In the genomic region with DNA sequence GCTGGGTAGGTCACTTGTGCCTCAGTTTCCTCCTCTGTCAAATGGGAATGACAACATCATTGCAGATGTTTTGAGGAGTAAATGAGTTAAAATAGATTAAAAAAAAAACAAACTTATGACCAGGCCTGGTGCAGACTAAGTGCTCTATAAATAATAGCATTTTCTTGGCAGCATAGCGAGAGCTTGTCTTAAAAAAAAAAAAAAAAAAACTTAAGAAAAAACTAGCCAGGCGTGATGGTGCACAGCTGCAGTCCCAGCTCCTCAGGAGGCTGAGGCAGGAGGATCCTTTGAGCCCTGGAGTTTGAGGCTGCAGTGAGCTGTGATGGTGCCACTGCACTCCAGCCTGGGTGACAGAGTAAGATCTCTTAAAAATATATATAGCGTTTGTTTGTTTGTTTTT, we compare ENCODE assay signal across 8 cellular contexts. TPM values are rescaled to one million over a fixed set of nuclear protein-coding genes. Genes with fewer than 3 reads are reported as not detected.
DNase-seq lines count a peak whose midpoint lies in the region; ATAC-seq and TF ChIP-seq lines count a peak whose summit lies in the region.
"Not testable (repeated sequence)": the region's sequence is repeated elsewhere in the genome, so short reads cannot be mapped to it uniquely, and the experiment has no call there.

No MANE protein-coding gene starts in this region.

- peaks cover 29% of the 10 kb centered on the region for H3K36me3 Mint-ChIP-seq in CD4-positive, alpha-beta T cell (ENCODE audit: low read depth)
- H3K36me3 Mint-ChIP-seq in T-helper 17 cell (ENCODE audit: low read depth), result peaks cover 10% of the 10 kb centered on the region
- peaks cover 12% of the 10 kb centered on the region for H3K36me3 Mint-ChIP-seq in activated T-helper 1 cell treated with anti-CD3 and anti-CD28 coated beads, Interleukin-12 subunit alpha, Interleukin-12 subunit beta, Interleukin-2, Interleukin-4 antibody, amounts not matched to agents 30 ng/mL and 10 ng/mL and 1 ng/mL, durations not matched to agents 14 hours and 24 hours and 36 hours (ENCODE audit: low read depth)
- H3K36me3 Mint-ChIP-seq in brain; stimulated activated memory B cell treated with anti-CD40 and anti-IgM and Interleukin-4, amounts not matched to agents 10 μg/mL and 1 μg/mL and 100 μg/mL, for 72 hours: not testable (repeated sequence)
- H3K36me3 Mint-ChIP-seq in naive thymus-derived CD4-positive, alpha-beta T cell, result peaks cover 0 to 17% (median 3%) of the 10 kb centered on the region in 5 donors

- peak overlapping the region; percentile 93 for H3K4me3 Mint-ChIP-seq in CD4-positive, alpha-beta T cell
- H3K4me3 Mint-ChIP-seq in T-helper 17 cell; brain; stimulated activated memory B cell treated with anti-CD40 and anti-IgM and Interleukin-4, amounts not matched to agents 10 μg/mL and 1 μg/mL and 100 μg/mL, for 72 hours: not testable (repeated sequence)
- peak overlapping the region; percentile 1 for H3K4me3 Mint-ChIP-seq in activated T-helper 1 cell treated with anti-CD3 and anti-CD28 coated beads, Interleukin-12 subunit alpha, Interleukin-12 subunit beta, Interleukin-2, Interleukin-4 antibody, amounts not matched to agents 30 ng/mL and 10 ng/mL and 1 ng/mL, durations not matched to agents 14 hours and 24 hours and 36 hours
- H3K4me3 Mint-ChIP-seq in naive thymus-derived CD4-positive, alpha-beta T cell, result peak overlapping the region in 5 of 10 donors; percentile 1 to 100 (median 7)

- H3K36me3 ChIP-seq in gastroesophageal sphincter; naive thymus-derived CD4-positive, alpha-beta T cell (ENCODE audit: control insufficient read depth in 2 of 3, insufficient read depth in 3 of 3, low read length in 3 of 3); vagina: not testable (repeated sequence)

- H3K4me1 ChIP-seq in gastroesophageal sphincter (peaks cover 0 to 92% (median 37%) of the 10 kb centered on the region in 3 donors), vagina (peaks cover 74% of the 10 kb centered on the region)
- H3K4me1 ChIP-seq in naive thymus-derived CD4-positive, alpha-beta T cell (ENCODE audit: control insufficient read depth in 2 of 2, insufficient read depth in 2 of 2, low read length in 2 of 2), result peaks cover 27 to 33% of the 10 kb centered on the region in 2 donors

- not testable (repeated sequence) for H3K9me3 ChIP-seq in CD4-positive, alpha-beta T cell (ENCODE audit: control insufficient read depth, low read length); T-helper 17 cell (ENCODE audit: control insufficient read depth, low read length, poor library complexity, severe bottlenecking); gastroesophageal sphincter; naive thymus-derived CD4-positive, alpha-beta T cell (ENCODE audit: control insufficient read depth in 2 of 3, low read length in 3 of 3); vagina

- H3K27ac Mint-ChIP-seq in CD4-positive, alpha-beta T cell, result peak overlapping the region; percentile 94
- H3K27ac Mint-ChIP-seq in T-helper 17 cell (peak overlapping the region; percentile 98), brain (peak overlapping the region in 3 of 5 experiments; percentile 1 to 19 (median 4))
- H3K27ac Mint-ChIP-seq in activated T-helper 1 cell treated with anti-CD3 and anti-CD28 coated beads, Interleukin-12 subunit alpha, Interleukin-12 subunit beta, Interleukin-2, Interleukin-4 antibody, amounts not matched to agents 30 ng/mL and 10 ng/mL and 1 ng/mL, durations not matched to agents 14 hours and 24 hours and 36 hours, result peak overlapping the region; percentile 98
- H3K27ac Mint-ChIP-seq in naive thymus-derived CD4-positive, alpha-beta T cell, result peak overlapping the region; percentile 50 to 99 (median 96)
- peak overlapping the region; percentile 95 for H3K27ac Mint-ChIP-seq in stimulated activated memory B cell treated with anti-CD40 and anti-IgM and Interleukin-4, amounts not matched to agents 10 μg/mL and 1 μg/mL and 100 μg/mL, for 72 hours

- not testable (repeated sequence) for DNase-seq in CD4-positive, alpha-beta T cell; T-helper 17 cell; activated T-helper 1 cell treated with anti-CD3 and anti-CD28 coated beads, Interleukin-12 subunit alpha, Interleukin-12 subunit beta, Interleukin-2, Interleukin-4 antibody, amounts not matched to agents 30 ng/mL and 10 ng/mL and 1 ng/mL, durations not matched to agents 14 hours and 24 hours and 36 hours (ENCODE audit: low spot score); naive thymus-derived CD4-positive, alpha-beta T cell; vagina (ENCODE audit: extremely low spot score in 2 of 2)

- H3K27me3 Mint-ChIP-seq in CD4-positive, alpha-beta T cell; T-helper 17 cell; activated T-helper 1 cell treated with anti-CD3 and anti-CD28 coated beads, Interleukin-12 subunit alpha, Interleukin-12 subunit beta, Interleukin-2, Interleukin-4 antibody, amounts not matched to agents 30 ng/mL and 10 ng/mL and 1 ng/mL, durations not matched to agents 14 hours and 24 hours and 36 hours (ENCODE audit: insufficient read depth); brain; naive thymus-derived CD4-positive, alpha-beta T cell; stimulated activated memory B cell treated with anti-CD40 and anti-IgM and Interleukin-4, amounts not matched to agents 10 μg/mL and 1 μg/mL and 100 μg/mL, for 72 hours: not testable (repeated sequence)

- not testable (repeated sequence) for H3K9me3 Mint-ChIP-seq in CD4-positive, alpha-beta T cell; activated T-helper 1 cell treated with anti-CD3 and anti-CD28 coated beads, Interleukin-12 subunit alpha, Interleukin-12 subunit beta, Interleukin-2, Interleukin-4 antibody, amounts not matched to agents 30 ng/mL and 10 ng/mL and 1 ng/mL, durations not matched to agents 14 hours and 24 hours and 36 hours; brain; naive thymus-derived CD4-positive, alpha-beta T cell; stimulated activated memory B cell treated with anti-CD40 and anti-IgM and Interleukin-4, amounts not matched to agents 10 μg/mL and 1 μg/mL and 100 μg/mL, for 72 hours

- not testable (repeated sequence) for H3K4me3 ChIP-seq in gastroesophageal sphincter; naive thymus-derived CD4-positive, alpha-beta T cell (ENCODE audit: low read length); vagina

- POLR2A ChIA-PET in CD4-positive, alpha-beta T cell (lab: Charles Lee), result interaction anchor here (0.6 to 8.6 kb wide), 7 partner anchors 12 to 604 kb away, joined by 3 to 240 read pairs (median 10); partner anchors contain the start of gene ASF1B
- POLR2A ChIA-PET in naive thymus-derived CD4-positive, alpha-beta T cell (lab: Charles Lee), result interaction anchor here (0.6 to 16.4 kb wide), 9 partner anchors 15 to 392 kb away, joined by 3 to 433 read pairs (median 7); partner anchors contain the start of genes DDX39A and DNAJB1

- H3K27ac ChIP-seq in CD4-positive, alpha-beta T cell (ENCODE audit: low read depth, low read length), result peak overlapping the region; percentile 96
- H3K27ac ChIP-seq in gastroesophageal sphincter, result peak overlapping the region; percentile 12 to 91 (median 88)
- peak overlapping the region; percentile 98 for H3K27ac ChIP-seq in naive thymus-derived CD4-positive, alpha-beta T cell (ENCODE audit: low read depth, low read length)
- H3K27ac ChIP-seq in vagina, result peak overlapping the region; percentile 91

- 21 to 55% methylated on average over 3 of the region's 3 CpGs for whole genome bisulfite sequencing in gastroesophageal sphincter (ENCODE audit: low coverage in 1 of 2), 2 donors

- H3K27me3 ChIP-seq in CD4-positive, alpha-beta T cell (ENCODE audit: control insufficient read depth, insufficient read depth, low read length); gastroesophageal sphincter; naive thymus-derived CD4-positive, alpha-beta T cell (ENCODE audit: control insufficient read depth in 2 of 2, insufficient read depth in 2 of 2, low read length in 2 of 2); vagina: not testable (repeated sequence)

- not testable (repeated sequence) for ATAC-seq in CD4-positive, alpha-beta T cell (ENCODE audit: poor library complexity); T-helper 17 cell; gastroesophageal sphincter; naive thymus-derived CD4-positive, alpha-beta T cell; stimulated activated memory B cell treated with anti-CD40 and anti-IgM and Interleukin-4, amounts not matched to agents 10 μg/mL and 1 μg/mL and 100 μg/mL, for 72 hours

- TF ChIP-seq POLR2A in gastroesophageal sphincter (IDR thresholded peaks at IDR 0.05); vagina (IDR thresholded peaks at IDR 0.05): not testable (repeated sequence)

- intact Hi-C loops in CD4-positive, alpha-beta T cell (cut with DNase I, micrococcal nuclease), result loop anchor here in 1 of 2 experiments (2.0 kb wide), 1 partner anchor 13 kb away; no protein-coding TSS in a partner anchor
- intact Hi-C loops in activated T-helper 1 cell treated with anti-CD3 and anti-CD28 coated beads, Interleukin-12 subunit alpha, Interleukin-12 subunit beta, Interleukin-2, Interleukin-4 antibody, amounts not matched to agents 30 ng/mL and 10 ng/mL and 1 ng/mL, durations not matched to agents 14 hours and 24 hours and 36 hours (cut with micrococcal nuclease), result loop anchor here (5.0 kb wide), 1 partner anchor 542 kb away; no protein-coding TSS in a partner anchor
- intact Hi-C loops in naive thymus-derived CD4-positive, alpha-beta T cell (cut with micrococcal nuclease), result loop anchor here (5.0 kb wide), 2 partner anchors 138 to 532 kb away; partner anchors contain the start of gene DNAJB1 (in 1 of the 2)
- intact Hi-C loops in vagina (cut with DNase I), result not testable (repeated sequence)

- peaks cover 61% of the 10 kb centered on the region for H3K4me1 Mint-ChIP-seq in CD4-positive, alpha-beta T cell (ENCODE audit: low read depth)
- H3K4me1 Mint-ChIP-seq in T-helper 17 cell, result peaks cover 33% of the 10 kb centered on the region
- peaks cover 43% of the 10 kb centered on the region for H3K4me1 Mint-ChIP-seq in activated T-helper 1 cell treated with anti-CD3 and anti-CD28 coated beads, Interleukin-12 subunit alpha, Interleukin-12 subunit beta, Interleukin-2, Interleukin-4 antibody, amounts not matched to agents 30 ng/mL and 10 ng/mL and 1 ng/mL, durations not matched to agents 14 hours and 24 hours and 36 hours (ENCODE audit: low read depth)
- peaks cover 41% of the 10 kb centered on the region for H3K4me1 Mint-ChIP-seq in brain
- H3K4me1 Mint-ChIP-seq in naive thymus-derived CD4-positive, alpha-beta T cell, result peaks cover 33 to 58% (median 50%) of the 10 kb centered on the region in 7 donors
- peaks cover 64% of the 10 kb centered on the region for H3K4me1 Mint-ChIP-seq in stimulated activated memory B cell treated with anti-CD40 and anti-IgM and Interleukin-4, amounts not matched to agents 10 μg/mL and 1 μg/mL and 100 μg/mL, for 72 hours

- not testable (repeated sequence) for TF ChIP-seq CTCF in CD4-positive, alpha-beta T cell (IDR thresholded peaks at IDR 0.05); brain (conservative IDR thresholded peaks at IDR 0.05); gastroesophageal sphincter (IDR thresholded peaks at IDR 0.05); vagina (IDR thresholded peaks at IDR 0.05)

- CTCF ChIA-PET in CD4-positive, alpha-beta T cell (lab: Charles Lee), result interaction anchor here (0.6 to 7.5 kb wide), 4 partner anchors 10 to 40 kb away, joined by 4 to 57 read pairs (median 28); no protein-coding TSS in a partner anchor
- CTCF ChIA-PET in naive thymus-derived CD4-positive, alpha-beta T cell (lab: Charles Lee), result interaction anchor here (1.8 to 8.5 kb wide), 4 partner anchors 9 to 31 kb away, joined by 12 to 82 read pairs (median 14); no protein-coding TSS in a partner anchor

- TF ChIP-seq EP300 in gastroesophageal sphincter (IDR thresholded peaks at IDR 0.05), result not testable (repeated sequence)

RNA-seq across cellular contexts. Expression of gene ADGRE5, which starts 1.6 kb away (rescaled TPM):
- 100 to 1,000 TPM; 745 to 751 TPM for total RNA-seq in CD4-positive, alpha-beta T cell
- total RNA-seq in T-helper 17 cell (1,000 to 10,000 TPM; 1,097 to 1,799 TPM), gastroesophageal sphincter (10 to 100 TPM; 47.7 to 86.7 (median 66.1) TPM), vagina (43.5 TPM)
- total RNA-seq in activated T-helper 1 cell treated with anti-CD3 and anti-CD28 coated beads, Interleukin-12 subunit alpha, Interleukin-12 subunit beta, Interleukin-2, Interleukin-4 antibody, amounts not matched to agents 30 ng/mL and 10 ng/mL and 1 ng/mL, durations not matched to agents 14 hours and 24 hours and 36 hours, result 219 and 226 TPM in 2 replicates
- 8.2 TPM for polyA plus RNA-seq in brain (ENCODE audit: insufficient read depth, low read depth, low replicate concordance)
- 1,000 to 10,000 TPM in 1 of 5 experiments, 100 to 1,000 TPM in 4; 128 to 1,529 (median 215) TPM for total RNA-seq in naive thymus-derived CD4-positive, alpha-beta T cell
- 100 to 1,000 TPM; 122 to 214 TPM for polyA plus RNA-seq in naive thymus-derived CD4-positive, alpha-beta T cell

RNA-seq across cellular contexts. Expression of gene DDX39A, which starts 39.5 kb away (rescaled TPM):
- 100 to 1,000 TPM; 296 to 299 TPM for total RNA-seq in CD4-positive, alpha-beta T cell
- 100 to 1,000 TPM; 276 to 284 TPM for total RNA-seq in T-helper 17 cell
- total RNA-seq in activated T-helper 1 cell treated with anti-CD3 and anti-CD28 coated beads, Interleukin-12 subunit alpha, Interleukin-12 subunit beta, Interleukin-2, Interleukin-4 antibody, amounts not matched to agents 30 ng/mL and 10 ng/mL and 1 ng/mL, durations not matched to agents 14 hours and 24 hours and 36 hours, result 273 and 287 TPM in 2 replicates
- 202 TPM for polyA plus RNA-seq in brain (ENCODE audit: insufficient read depth, low read depth, low replicate concordance)
- 10 to 100 TPM; 31.4 to 55.5 (median 43.4) TPM for total RNA-seq in gastroesophageal sphincter
- 100 to 1,000 TPM; 135 to 288 (median 215) TPM for total RNA-seq in naive thymus-derived CD4-positive, alpha-beta T cell
- polyA plus RNA-seq in naive thymus-derived CD4-positive, alpha-beta T cell, result 100 to 1,000 TPM in 1 of 2 donors, 10 to 100 TPM in 1; 98.6 to 134 TPM
- 81.8 TPM for total RNA-seq in vagina

RNA-seq across cellular contexts. Expression of gene PKN1, which starts 53.4 kb away (rescaled TPM):
- 100 to 1,000 TPM; 171 TPM for total RNA-seq in CD4-positive, alpha-beta T cell
- total RNA-seq in T-helper 17 cell (100 to 1,000 TPM; 163 to 202 TPM), gastroesophageal sphincter (100 to 1,000 TPM in 3 of 4 donors, 10 to 100 TPM in 1; 98.2 to 286 (median 139) TPM), vagina (72.7 TPM)
- total RNA-seq in activated T-helper 1 cell treated with anti-CD3 and anti-CD28 coated beads, Interleukin-12 subunit alpha, Interleukin-12 subunit beta, Interleukin-2, Interleukin-4 antibody, amounts not matched to agents 30 ng/mL and 10 ng/mL and 1 ng/mL, durations not matched to agents 14 hours and 24 hours and 36 hours, result 151 and 180 TPM in 2 replicates
- polyA plus RNA-seq in brain (ENCODE audit: insufficient read depth, low read depth, low replicate concordance), result 287 TPM
- total RNA-seq in naive thymus-derived CD4-positive, alpha-beta T cell, result 100 to 1,000 TPM; 194 to 211 (median 206) TPM
- 10 to 100 TPM; 47.2 to 88.2 TPM for polyA plus RNA-seq in naive thymus-derived CD4-positive, alpha-beta T cell

Comparison
In these comparisons a context has a peak if more than half of its experiments do, and no peak if none do; other contexts are left out.
1. H3K27ac Mint-ChIP-seq: peak in every context shown above with its lines; median percentile 98 in T-helper 17 cell; 98 in activated T-helper 1 cell treated with anti-CD3 and anti-CD28 coated beads, Interleukin-12 subunit alpha, Interleukin-12 subunit beta, Interleukin-2, Interleukin-4 antibody, amounts not matched to agents 30 ng/mL and 10 ng/mL and 1 ng/mL, durations not matched to agents 14 hours and 24 hours and 36 hours; 96 in naive thymus-derived CD4-positive, alpha-beta T cell; 95 in stimulated activated memory B cell treated with anti-CD40 and anti-IgM and Interleukin-4, amounts not matched to agents 10 μg/mL and 1 μg/mL and 100 μg/mL, for 72 hours; 94 in CD4-positive, alpha-beta T cell; 4 in brain.